8 cellular contexts compared by ENCODE assay signal in the genomic region with DNA sequence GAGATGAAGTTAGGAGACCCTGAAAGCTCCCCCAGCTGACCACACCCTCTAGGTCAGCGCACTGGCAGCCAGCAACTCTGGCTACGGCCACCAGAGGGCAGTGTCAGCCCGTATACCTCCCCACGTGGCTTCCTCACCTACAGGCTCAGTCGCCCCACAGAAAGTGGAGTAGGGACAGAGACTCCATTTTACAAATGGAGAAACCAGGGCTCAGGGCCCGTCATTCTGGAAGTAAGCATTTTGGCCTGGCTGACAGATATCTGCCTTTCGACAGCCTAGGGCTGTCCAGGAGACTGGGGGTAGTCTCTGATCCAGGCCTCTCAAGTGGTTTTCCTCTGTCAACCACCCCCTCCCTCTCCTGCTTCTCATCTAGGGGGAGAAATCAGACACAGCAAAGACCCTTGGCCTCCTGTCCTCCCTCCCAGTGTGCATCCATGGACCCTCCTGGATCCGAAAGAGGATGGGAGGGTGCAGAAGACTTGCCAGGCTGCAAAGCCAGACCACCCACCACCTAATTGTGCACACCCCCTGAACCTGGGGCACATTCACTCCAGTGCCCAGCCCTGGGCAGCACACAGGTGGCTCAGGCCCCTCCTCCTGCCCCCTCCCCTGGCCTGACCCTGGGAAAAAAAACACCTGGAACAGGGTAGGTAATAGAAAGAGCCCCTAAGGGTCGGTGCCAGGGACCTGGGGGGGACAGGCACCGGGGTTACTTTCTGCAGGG. TPM values are rescaled to one million over a fixed set of nuclear protein-coding genes. Genes with fewer than 3 reads are reported as not detected.
DNase-seq lines count a peak whose midpoint lies in the region; ATAC-seq and TF ChIP-seq lines count a peak whose summit lies in the region.

No MANE protein-coding gene starts in this region.

- peak overlapping the region; percentile 98 for H3K27ac ChIP-seq in foreskin keratinocyte
- H3K27ac ChIP-seq in neutrophil: no peak overlapping the region

- peak; percentile 94 for TF ChIP-seq CTCF in LNCAP (IDR thresholded peaks at IDR 0.05)
- TF ChIP-seq CTCF in foreskin keratinocyte (conservative IDR thresholded peaks at IDR 0.05): peak; percentile 98
- peak; percentile 89 for TF ChIP-seq CTCF in neutrophil (IDR thresholded peaks at IDR 0.05)

- H3K9me3 Mint-ChIP-seq in activated T-helper 2 cell treated with anti-CD3 and anti-CD28 coated beads, Interferon-gamma antibody, Interleukin-2, Interleukin-4, amounts not matched to agents 10 μg/mL and 5 μg/mL and 100 μg/mL, durations not matched to agents 14 hours and 24 hours and 36 hours: no peaks in the 10 kb centered on the region

- no peaks in the 10 kb centered on the region for H3K36me3 Mint-ChIP-seq in activated T-helper 2 cell treated with anti-CD3 and anti-CD28 coated beads, Interferon-gamma antibody, Interleukin-2, Interleukin-4, amounts not matched to agents 10 μg/mL and 5 μg/mL and 100 μg/mL, durations not matched to agents 14 hours and 24 hours and 36 hours (ENCODE audit: low read depth)

- peaks cover 30% of the 10 kb centered on the region for H3K27me3 Mint-ChIP-seq in activated T-helper 2 cell treated with anti-CD3 and anti-CD28 coated beads, Interferon-gamma antibody, Interleukin-2, Interleukin-4, amounts not matched to agents 10 μg/mL and 5 μg/mL and 100 μg/mL, durations not matched to agents 14 hours and 24 hours and 36 hours (ENCODE audit: low read depth)

- no peak overlapping the region for H3K4me3 ChIP-seq in neutrophil (ENCODE audit: low read depth in 1 of 2, low read length in 1 of 2)

- H3K27me3 ChIP-seq in foreskin keratinocyte (peaks cover 36% of the 10 kb centered on the region), neutrophil (peaks cover 49% of the 10 kb centered on the region)

- peak; percentile 32 for ATAC-seq in foreskin keratinocyte

- intact Hi-C loops in activated T-helper 2 cell treated with anti-CD3 and anti-CD28 coated beads, Interferon-gamma antibody, Interleukin-2, Interleukin-4, amounts not matched to agents 10 μg/mL and 5 μg/mL and 100 μg/mL, durations not matched to agents 14 hours and 24 hours and 36 hours (cut with micrococcal nuclease): loop anchor here (1.0 to 10.0 kb wide), 3 partner anchors 63 to 147 kb away; partner anchors contain the start of gene KLHL11

- no peak overlapping the region for H3K27ac Mint-ChIP-seq in activated T-helper 2 cell treated with anti-CD3 and anti-CD28 coated beads, Interferon-gamma antibody, Interleukin-2, Interleukin-4, amounts not matched to agents 10 μg/mL and 5 μg/mL and 100 μg/mL, durations not matched to agents 14 hours and 24 hours and 36 hours

- H3K9me3 ChIP-seq in neutrophil: no peaks in the 10 kb centered on the region

- DNase-seq in NCI-H524 (lab: John Stamatoyannopoulos, UW) (peak; percentile 73 to 87), NCI-H524 treated with DMSO at 0.1 percent for 48 hours (lab: John Stamatoyannopoulos, UW) (no peak), SHP77 (lab: John Stamatoyannopoulos, UW) (peak; percentile 55 to 74), foreskin keratinocyte (peak in 1 of 2 donors; percentile 58), superior temporal gyrus (ENCODE audit: extremely low spot score) (peak; percentile 91)
- peak; percentile 74 for DNase-seq in activated T-helper 2 cell treated with anti-CD3 and anti-CD28 coated beads, Interferon-gamma antibody, Interleukin-2, Interleukin-4, amounts not matched to agents 10 μg/mL and 5 μg/mL and 100 μg/mL, durations not matched to agents 14 hours and 24 hours and 36 hours (ENCODE audit: low spot score)

- H3K36me3 ChIP-seq in neutrophil: no peaks in the 10 kb centered on the region

- H3K4me1 ChIP-seq in foreskin keratinocyte: peaks cover 19% of the 10 kb centered on the region
- peaks cover 0 to 3% of the 10 kb centered on the region in 2 experiments for H3K4me1 ChIP-seq in neutrophil (ENCODE audit: control insufficient read depth in 1 of 2, insufficient read depth in 1 of 2, low read depth in 1 of 2, low read length in 1 of 2)

- H3K4me1 Mint-ChIP-seq in activated T-helper 2 cell treated with anti-CD3 and anti-CD28 coated beads, Interferon-gamma antibody, Interleukin-2, Interleukin-4, amounts not matched to agents 10 μg/mL and 5 μg/mL and 100 μg/mL, durations not matched to agents 14 hours and 24 hours and 36 hours (ENCODE audit: low read depth): peaks cover 6% of the 10 kb centered on the region

- H3K4me3 Mint-ChIP-seq in activated T-helper 2 cell treated with anti-CD3 and anti-CD28 coated beads, Interferon-gamma antibody, Interleukin-2, Interleukin-4, amounts not matched to agents 10 μg/mL and 5 μg/mL and 100 μg/mL, durations not matched to agents 14 hours and 24 hours and 36 hours (ENCODE audit: low read depth): no peak overlapping the region

RNA-seq across cellular contexts. Expression of gene HAP1, which starts 3.8 kb away (rescaled TPM):
- total RNA-seq in activated T-helper 2 cell treated with anti-CD3 and anti-CD28 coated beads, Interferon-gamma antibody, Interleukin-2, Interleukin-4, amounts not matched to agents 10 μg/mL and 5 μg/mL and 100 μg/mL, durations not matched to agents 14 hours and 24 hours and 36 hours: 0.11 and 0.23 TPM in 2 replicates
- total RNA-seq in foreskin keratinocyte: 0.56 and 0.82 TPM in 2 replicates
- polyA plus RNA-seq in foreskin keratinocyte: 0.45 and 0.77 TPM in 2 replicates

RNA-seq across cellular contexts. Expression of gene GAST, which starts 26.1 kb away (rescaled TPM):
- not detected in 2 replicates for total RNA-seq in activated T-helper 2 cell treated with anti-CD3 and anti-CD28 coated beads, Interferon-gamma antibody, Interleukin-2, Interleukin-4, amounts not matched to agents 10 μg/mL and 5 μg/mL and 100 μg/mL, durations not matched to agents 14 hours and 24 hours and 36 hours
- 0.37 and 0.42 TPM in 2 replicates for total RNA-seq in foreskin keratinocyte
- 0.62 and 0.78 TPM in 2 replicates for polyA plus RNA-seq in foreskin keratinocyte

RNA-seq across cellular contexts. Expression of gene JUP, which starts 48.3 kb away (rescaled TPM):
- total RNA-seq in activated T-helper 2 cell treated with anti-CD3 and anti-CD28 coated beads, Interferon-gamma antibody, Interleukin-2, Interleukin-4, amounts not matched to agents 10 μg/mL and 5 μg/mL and 100 μg/mL, durations not matched to agents 14 hours and 24 hours and 36 hours: 0.78 and 1.3 TPM in 2 replicates
- 367 and 442 TPM in 2 replicates for total RNA-seq in foreskin keratinocyte
- 299 and 341 TPM in 2 replicates for polyA plus RNA-seq in foreskin keratinocyte

RNA-seq across cellular contexts. Expression of gene EIF1, which starts 49.6 kb away (rescaled TPM):
- 779 and 785 TPM in 2 replicates for total RNA-seq in activated T-helper 2 cell treated with anti-CD3 and anti-CD28 coated beads, Interferon-gamma antibody, Interleukin-2, Interleukin-4, amounts not matched to agents 10 μg/mL and 5 μg/mL and 100 μg/mL, durations not matched to agents 14 hours and 24 hours and 36 hours
- 346 and 364 TPM in 2 replicates for total RNA-seq in foreskin keratinocyte
- 1,004 and 1,032 TPM in 2 replicates for polyA plus RNA-seq in foreskin keratinocyte

Comparison
In these comparisons a context has a peak if more than half of its experiments do, and no peak if none do; other contexts are left out.
1. RNA of gene JUP, which starts 48.3 kb away (total RNA-seq): 367 to 442 TPM in foreskin keratinocyte; 0.78 to 1.3 TPM in activated T-helper 2 cell treated with anti-CD3 and anti-CD28 coated beads, Interferon-gamma antibody, Interleukin-2, Interleukin-4, amounts not matched to agents 10 μg/mL and 5 μg/mL and 100 μg/mL, durations not matched to agents 14 hours and 24 hours and 36 hours; every median in the first group is over 100 times any median in the second.
2. Peak in every context shown above with its lines, with median percentiles within 50 percentile points of each other: CTCF ChIP-seq.